ENCODE assay signal across 8 cellular contexts in genomic region chr11:70271635-70271953, GRCh38. TPM values are rescaled to one million over a fixed set of nuclear protein-coding genes. Genes with fewer than 3 reads are reported as not detected.
DNase-seq lines count a peak whose midpoint lies in the region; ATAC-seq and TF ChIP-seq lines count a peak whose summit lies in the region.

No MANE protein-coding gene starts in this region.

- no peak for ATAC-seq in CD4-positive, alpha-beta T cell (ENCODE audit: poor library complexity)
- ATAC-seq in PC-3 (no peak), GM18520 (IDR thresholded peaks at IDR 0.05; ENCODE audit: unreplicated experiment) (no peak), GM21529 (IDR thresholded peaks at IDR 0.05; ENCODE audit: unreplicated experiment) (no peak)

- H3K9ac ChIP-seq in PC-3 (ENCODE audit: low read length) (peak overlapping the region; percentile 85), neuronal stem cell (ENCODE audit: low read depth, low read length, poor library complexity) (no peak overlapping the region)

- H3K79me2 ChIP-seq in PC-3 (ENCODE audit: low read length): peaks cover 65% of the 10 kb centered on the region

- peaks cover 42% of the 10 kb centered on the region for H3K36me3 Mint-ChIP-seq in CD4-positive, alpha-beta T cell (ENCODE audit: low read depth)

- POLR2A ChIA-PET in CD4-positive, alpha-beta T cell (lab: Charles Lee): no interaction called here
- POLR2A ChIA-PET in PC-3 (lab: Charles Lee; ENCODE audit: unreplicated experiment): no interaction called here

- intact Hi-C loops in CD4-positive, alpha-beta T cell (cut with DNase I, micrococcal nuclease): loop anchor here in 1 of 2 experiments (5.0 kb wide), 2 partner anchors 126 to 599 kb away; partner anchors contain the start of gene CTTN
- intact Hi-C loops in PC-3 (cut with micrococcal nuclease): loop anchor here (2.0 kb wide), 2 partner anchors 35 to 59 kb away; no protein-coding TSS in a partner anchor

- TF ChIP-seq CTCF in CD4-positive, alpha-beta T cell (IDR thresholded peaks at IDR 0.05): no peak
- TF ChIP-seq CTCF in PC-3 (conservative IDR thresholded peaks at IDR 0.05; ENCODE audit: low read depth, low read length) (no peak), epithelial cell of esophagus (IDR thresholded peaks at IDR 0.05; ENCODE audit: insufficient read depth, low read depth, low read length, missing control alignments) (no peak)

- H3K4ac ChIP-seq in neuronal stem cell (ENCODE audit: low read length): no peak overlapping the region

- H3K4me3 Mint-ChIP-seq in CD4-positive, alpha-beta T cell: peak overlapping the region; percentile 91

- no peaks in the 10 kb centered on the region for H3K9me3 Mint-ChIP-seq in CD4-positive, alpha-beta T cell

- H2BK120ac ChIP-seq in neuronal stem cell (ENCODE audit: low read depth, low read length): no peak overlapping the region

- H3F3A ChIP-seq in PC-3 (ENCODE audit: low read length, unreplicated experiment): no peaks in the 10 kb centered on the region

- no peaks in the 10 kb centered on the region for H3K9me2 ChIP-seq in PC-3 (replicated peaks; ENCODE audit: low read length)

- H2BK15ac ChIP-seq in neuronal stem cell (ENCODE audit: low read length): no peak overlapping the region

- no peak overlapping the region for H3K18ac ChIP-seq in neuronal stem cell (ENCODE audit: low read length)

- no peak overlapping the region for H2BK12ac ChIP-seq in neuronal stem cell (ENCODE audit: low read length)

- no peak for DNase-seq in CD4-positive, alpha-beta T cell
- DNase-seq in PC-3: no peak
- DNase-seq in epithelial cell of esophagus (ENCODE audit: low read depth): no peak
- no peak for DNase-seq in neuronal stem cell (ENCODE audit: low spot score)
- DNase-seq in NCI-H1417 (lab: John Stamatoyannopoulos, UW): no peak
- no peak for DNase-seq in inferior parietal cortex (ENCODE audit: extremely low spot score)

- H3K27me3 Mint-ChIP-seq in CD4-positive, alpha-beta T cell: peaks cover 4% of the 10 kb centered on the region

- peaks cover 16% of the 10 kb centered on the region; the same call in 1 of the 2 replicates for H4K20me1 ChIP-seq in PC-3 (ENCODE audit: low read length)

- no peak overlapping the region for H2BK5ac ChIP-seq in neuronal stem cell (ENCODE audit: low read length)

- no peak overlapping the region for H3K14ac ChIP-seq in neuronal stem cell (ENCODE audit: low read length)

- H3K27ac ChIP-seq in CD4-positive, alpha-beta T cell (ENCODE audit: low read depth, low read length): no peak overlapping the region
- H3K27ac ChIP-seq in PC-3 (ENCODE audit: low read length): no peak overlapping the region
- no peak overlapping the region for H3K27ac ChIP-seq in neuronal stem cell (replicated peaks; ENCODE audit: low read length)

- H3K27ac Mint-ChIP-seq in CD4-positive, alpha-beta T cell: peak overlapping the region; percentile 88

- H3K36me3 ChIP-seq in PC-3 (ENCODE audit: low read depth, low read length) (peaks cover 41% of the 10 kb centered on the region), neuronal stem cell (replicated peaks in 1 of 2; ENCODE audit: control insufficient read depth in 2 of 2, insufficient read depth in 2 of 2, low read length in 2 of 2) (peaks cover 14 to 48% of the 10 kb centered on the region in 2 donors)

- peak overlapping the region; percentile 80 for H3K4me3 ChIP-seq in PC-3 (ENCODE audit: low read length)
- peak overlapping the region; percentile 66 for H3K4me3 ChIP-seq in epithelial cell of esophagus (ENCODE audit: low read length)
- H3K4me3 ChIP-seq in neuronal stem cell (ENCODE audit: low read length in 2 of 2): peak overlapping the region; percentile 92 to 99

- H3K9me3 ChIP-seq in CD4-positive, alpha-beta T cell (ENCODE audit: control insufficient read depth, low read length): no peaks in the 10 kb centered on the region
- H3K9me3 ChIP-seq in PC-3 (ENCODE audit: low read length) (no peaks in the 10 kb centered on the region), neuronal stem cell (replicated peaks in 1 of 2; ENCODE audit: control insufficient read depth in 2 of 2, insufficient read depth in 1 of 2, low read depth in 1 of 2, low read length in 2 of 2) (no peaks in the 10 kb centered on the region)

- no peak overlapping the region for H3K23ac ChIP-seq in neuronal stem cell (ENCODE audit: low read depth, low read length, poor library complexity)

- H3K4me1 ChIP-seq in PC-3 (ENCODE audit: insufficient read depth, low read length) (peaks cover 23% of the 10 kb centered on the region), neuronal stem cell (ENCODE audit: control insufficient read depth in 2 of 2, insufficient read depth in 1 of 2, low read depth in 1 of 2, low read length in 2 of 2) (peaks cover 4 to 5% of the 10 kb centered on the region in 2 donors)

- H3K4me1 Mint-ChIP-seq in CD4-positive, alpha-beta T cell (ENCODE audit: low read depth): peaks cover 48% of the 10 kb centered on the region

- H4K8ac ChIP-seq in neuronal stem cell (ENCODE audit: low read depth, low read length): no peak overlapping the region

- H3K4me2 ChIP-seq in PC-3 (ENCODE audit: low read length): peak overlapping the region; percentile 84
- peak overlapping the region; percentile 65 for H3K4me2 ChIP-seq in neuronal stem cell (ENCODE audit: insufficient read depth, low read length, poor library complexity, severe bottlenecking)

- no peak overlapping the region for H4K91ac ChIP-seq in neuronal stem cell (ENCODE audit: low read depth, low read length, poor library complexity)

- no peak overlapping the region for H2AK5ac ChIP-seq in neuronal stem cell (ENCODE audit: low read depth, low read length)

- no TSS peak for BruUV-seq in PC-3 (replicated peaks; lab: Mats Ljungman, UMichigan)

- CTCF ChIA-PET in CD4-positive, alpha-beta T cell (lab: Charles Lee): interaction anchor here (0.7 to 1.2 kb wide), 2 partner anchors 75 kb away, joined by 3 to 5 read pairs; no protein-coding TSS in a partner anchor
- CTCF ChIA-PET in PC-3 (lab: Charles Lee): interaction anchor here (0.5 to 0.6 kb wide), 2 partner anchors 31 to 421 kb away, joined by 3 to 5 read pairs; no protein-coding TSS in a partner anchor

- no peak overlapping the region for H2AFZ ChIP-seq in PC-3 (ENCODE audit: low read length)
- no peak overlapping the region for H2AFZ ChIP-seq in neuronal stem cell (ENCODE audit: low read length)

- peaks cover 6% of the 10 kb centered on the region for H3K79me1 ChIP-seq in neuronal stem cell (ENCODE audit: low read depth, low read length)

- peaks cover 7% of the 10 kb centered on the region for H3K27me3 ChIP-seq in CD4-positive, alpha-beta T cell (ENCODE audit: control insufficient read depth, insufficient read depth, low read length)
- H3K27me3 ChIP-seq in PC-3 (ENCODE audit: low read length): no peaks in the 10 kb centered on the region
- peaks cover 0 to 15% (median 6%) of the 10 kb centered on the region in 3 experiments for H3K27me3 ChIP-seq in neuronal stem cell (ENCODE audit: control insufficient read depth in 3 of 3, insufficient read depth in 3 of 3, low read depth in 1 of 3, low read length in 3 of 3)

- no CpG with 5 or more reads among the region's 2 CpGs for WGBS in neuronal stem cell (ENCODE audit: extremely low coverage in 2 of 2, insufficient read length in 2 of 2, insufficient replicate concordance in 1 of 2), 2 donors

RNA-seq across cellular contexts. Expression of gene PPFIA1, which starts 1.1 kb away (rescaled TPM):
- total RNA-seq in CD4-positive, alpha-beta T cell: 10 to 100 TPM; 34.3 to 42.0 TPM
- 57.5 and 71.1 TPM in 2 replicates for total RNA-seq in PC-3 (2014; rRNA removed)
- 27.6 TPM for polyA plus RNA-seq in neuronal stem cell (2013, experiment 1 of 2)
- polyA plus RNA-seq in neuronal stem cell (2013, experiment 2 of 2): 28.2 TPM
